In the genomic region with DNA sequence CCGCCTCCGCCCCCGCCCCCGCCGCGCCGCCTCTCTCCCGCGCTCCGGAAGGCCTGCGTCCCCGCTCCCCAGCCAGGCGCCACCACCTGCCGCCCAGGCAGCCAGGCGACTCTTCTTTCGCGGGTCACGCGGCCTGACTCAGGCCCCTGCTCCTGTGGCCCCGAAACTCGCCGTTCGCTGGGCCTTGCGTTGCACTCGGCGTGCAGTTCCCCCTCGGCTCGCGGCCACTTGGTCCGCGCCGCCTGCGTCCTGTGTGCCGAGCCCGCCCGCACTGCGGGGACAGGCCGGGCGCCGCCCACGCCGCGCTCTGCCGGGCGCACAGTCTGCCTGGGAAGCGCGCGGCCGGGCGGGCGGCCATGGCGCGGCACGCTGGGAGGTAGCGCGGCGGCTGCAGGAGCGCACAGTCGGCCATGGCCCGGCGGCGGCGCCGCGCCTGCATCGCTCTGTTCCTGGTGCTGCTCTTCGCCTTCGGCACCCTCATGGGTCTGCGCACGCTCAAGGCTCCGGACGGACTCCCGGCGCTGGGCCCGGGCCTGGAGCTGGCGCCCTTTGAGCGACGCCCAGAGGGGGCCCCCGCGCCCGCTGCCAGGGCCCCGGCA, we compare ENCODE assay signal across 8 cellular contexts. TPM values are rescaled to one million over a fixed set of nuclear protein-coding genes. Genes with fewer than 3 reads are reported as not detected.
DNase-seq lines count a peak whose midpoint lies in the region; ATAC-seq and TF ChIP-seq lines count a peak whose summit lies in the region.

A gene with protein sequence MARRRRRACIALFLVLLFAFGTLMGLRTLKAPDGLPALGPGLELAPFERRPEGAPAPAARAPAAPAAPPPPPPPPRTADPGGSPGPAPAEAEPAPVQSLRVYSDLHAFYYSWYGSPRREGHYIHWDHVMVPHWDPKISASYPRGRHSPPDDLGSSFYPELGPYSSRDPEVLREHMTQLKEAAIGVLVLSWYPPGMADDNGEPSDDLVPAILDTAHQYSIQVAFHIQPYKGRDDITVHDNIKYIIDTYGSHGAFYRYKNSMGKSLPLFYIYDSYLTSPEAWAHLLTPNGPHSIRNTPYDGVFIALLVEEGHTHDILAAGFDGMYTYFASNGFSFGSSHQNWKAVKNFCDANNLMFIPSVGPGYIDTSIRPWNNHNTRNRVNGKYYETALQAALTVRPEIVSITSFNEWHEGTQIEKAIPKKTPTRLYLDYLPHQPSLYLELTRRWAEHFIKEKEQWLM (plus strand): TSS at position 75 of the 599 bp plus-strand sequence. CDS start 336 bp downstream, at position 411.

- TF ChIP-seq POLR2A in GM19099 (IDR thresholded peaks at IDR 0.05; ENCODE audit: extremely low read depth, insufficient read length, low read depth), result peak; percentile 31
- TF ChIP-seq POLR2A in body of pancreas (IDR thresholded peaks at IDR 0.05), result peak in 1 of 3 donors; percentile 21
- TF ChIP-seq POLR2A in sigmoid colon (IDR thresholded peaks at IDR 0.05), result no peak

- peaks cover 10% of the 10 kb centered on the region for H3K4me1 Mint-ChIP-seq in CD8-positive, alpha-beta T cell (ENCODE audit: low read depth)

- no peak within 1 kb of the TSS for H3K27ac Mint-ChIP-seq in CD8-positive, alpha-beta T cell

- H3K4me1 ChIP-seq in CD8-positive, alpha-beta T cell (ENCODE audit: insufficient read depth, low read length), result peaks cover 10% of the 10 kb centered on the region
- H3K4me1 ChIP-seq in body of pancreas, result peaks cover 20% of the 10 kb centered on the region
- no peaks in the 10 kb centered on the region for H3K4me1 ChIP-seq in iPS-15b (ENCODE audit: control insufficient read depth, insufficient read depth, low read length)
- peaks cover 0 to 21% (median 20%) of the 10 kb centered on the region in 4 donors for H3K4me1 ChIP-seq in sigmoid colon

- H3K9me3 Mint-ChIP-seq in CD8-positive, alpha-beta T cell, result no peaks in the 10 kb centered on the region

- no peak within 1 kb of the TSS for H3K27ac ChIP-seq in CD8-positive, alpha-beta T cell (ENCODE audit: low read depth, low read length)
- H3K27ac ChIP-seq in body of pancreas (peak within 1 kb of the TSS in 1 of 4 donors; percentile 49), sigmoid colon (peak within 1 kb of the TSS in 1 of 4 donors; percentile 33)

- peak in 3 of 7 experiments; percentile 23 to 35 (median 26) for DNase-seq in CD8-positive, alpha-beta T cell
- DNase-seq in SK-N-DZ (ENCODE audit: low spot score) (peak; percentile 59), body of pancreas (peak; percentile 51 to 66 (median 56)), sigmoid colon (no peak), NCI-H2107 treated with DMSO at 0.1 percent for 48 hours (lab: John Stamatoyannopoulos, UW; ENCODE audit: unreplicated experiment) (no peak)

- no peak for TF ChIP-seq CTCF in CD8-positive, alpha-beta T cell (IDR thresholded peaks at IDR 0.05)
- peak in 1 of 7 experiments; percentile 6 for TF ChIP-seq CTCF in body of pancreas (IDR thresholded peaks at IDR 0.05)
- no peak for TF ChIP-seq CTCF in sigmoid colon (IDR thresholded peaks at IDR 0.05)

- 1% methylated on average over 64 of the region's 82 CpGs; no CpG with 5 or more reads in 1 of the 2 donors for WGBS in body of pancreas, 2 donors
- WGBS in sigmoid colon, 2 donors, result 0% methylated on average over 80 to 82 of the region's 82 CpGs

- no peak for TF ChIP-seq RAD21 in Ishikawa (IDR thresholded peaks at IDR 0.05; ENCODE audit: low read depth)

- no peaks in the 10 kb centered on the region for H3K36me3 ChIP-seq in CD8-positive, alpha-beta T cell (ENCODE audit: insufficient read depth, low read length)
- H3K36me3 ChIP-seq in body of pancreas (replicated peaks in 1 of 2; ENCODE audit: insufficient read depth in 1 of 2, low read depth in 2 of 2), result no peaks in the 10 kb centered on the region
- no peaks in the 10 kb centered on the region for H3K36me3 ChIP-seq in iPS-15b (ENCODE audit: control insufficient read depth, insufficient read depth, low read length)
- no peaks in the 10 kb centered on the region for H3K36me3 ChIP-seq in sigmoid colon

- intact Hi-C loops in CD8-positive, alpha-beta T cell (cut with DNase I, micrococcal nuclease), result loop anchor here in 1 of 2 experiments (1.0 kb wide), 1 partner anchor 14 kb away; a partner anchor contains a TSS
- intact Hi-C loops in body of pancreas (cut with DNase I), result loop anchor here (10.0 kb wide), 2 partner anchors 61 to 99 kb away; a partner anchor contains a TSS
- intact Hi-C loops in sigmoid colon (cut with DNase I), result no loop called here

- TF ChIP-seq EP300 in Ishikawa (IDR thresholded peaks at IDR 0.05; ENCODE audit: borderline replicate concordance), result no peak
- no peak for TF ChIP-seq EP300 in sigmoid colon (IDR thresholded peaks at IDR 0.05)

- H3K9me3 ChIP-seq in CD8-positive, alpha-beta T cell (ENCODE audit: low read length), result no peaks in the 10 kb centered on the region
- H3K9me3 ChIP-seq in body of pancreas (no peaks in the 10 kb centered on the region), iPS-15b (ENCODE audit: control insufficient read depth, insufficient read depth, low read length) (no peaks in the 10 kb centered on the region), sigmoid colon (no peaks in the 10 kb centered on the region)

- POLR2A ChIA-PET in CD8-positive, alpha-beta T cell (lab: Charles Lee), result no interaction called here

- CTCF ChIA-PET in CD8-positive, alpha-beta T cell (lab: Charles Lee), result no interaction called here

- peaks cover 6% of the 10 kb centered on the region for H3K36me3 Mint-ChIP-seq in CD8-positive, alpha-beta T cell

- peak; percentile 84 for ATAC-seq in CD8-positive, alpha-beta T cell
- ATAC-seq in body of pancreas, result peak; percentile 82

- H3K9ac ChIP-seq in iPS-15b (ENCODE audit: low read depth, low read length), result no peak within 1 kb of the TSS

- peak within 1 kb of the TSS; percentile 33 for H3K4me3 ChIP-seq in CD8-positive, alpha-beta T cell (ENCODE audit: low read depth, low read length)
- H3K4me3 ChIP-seq in body of pancreas (peak within 1 kb of the TSS; percentile 22 to 32), iPS-15b (ENCODE audit: low read depth, low read length) (peak within 1 kb of the TSS; percentile 66), sigmoid colon (peak within 1 kb of the TSS; percentile 40 to 60 (median 56))

- no peaks in the 10 kb centered on the region for H3K27me3 ChIP-seq in CD8-positive, alpha-beta T cell (ENCODE audit: insufficient read depth, low read length)
- H3K27me3 ChIP-seq in body of pancreas (no peaks in the 10 kb centered on the region), iPS-15b (ENCODE audit: control insufficient read depth, insufficient read depth, low read length) (peaks cover 39% of the 10 kb centered on the region), sigmoid colon (no peaks in the 10 kb centered on the region)

- H3K4me3 Mint-ChIP-seq in CD8-positive, alpha-beta T cell, result peak within 1 kb of the TSS; percentile 76

- peaks cover 28% of the 10 kb centered on the region for H3K27me3 Mint-ChIP-seq in CD8-positive, alpha-beta T cell (ENCODE audit: low read depth)

TF ChIP-seq in Ishikawa, 13 proteins besides CTCF, POLR2A, EP300 and RAD21:
- TF ChIP-seq EGR1 (IDR thresholded peaks at IDR 0.05), result peak; percentile 82
- no peak for TF ChIP-seq ZBTB7A (IDR thresholded peaks at IDR 0.05; ENCODE audit: low read depth)
- no peak for TF ChIP-seq CEBPB (IDR thresholded peaks at IDR 0.05)
- peak; percentile 74 for TF ChIP-seq YY1 (IDR thresholded peaks at IDR 0.05; ENCODE audit: low read depth)
- TF ChIP-seq, protein P1, sequence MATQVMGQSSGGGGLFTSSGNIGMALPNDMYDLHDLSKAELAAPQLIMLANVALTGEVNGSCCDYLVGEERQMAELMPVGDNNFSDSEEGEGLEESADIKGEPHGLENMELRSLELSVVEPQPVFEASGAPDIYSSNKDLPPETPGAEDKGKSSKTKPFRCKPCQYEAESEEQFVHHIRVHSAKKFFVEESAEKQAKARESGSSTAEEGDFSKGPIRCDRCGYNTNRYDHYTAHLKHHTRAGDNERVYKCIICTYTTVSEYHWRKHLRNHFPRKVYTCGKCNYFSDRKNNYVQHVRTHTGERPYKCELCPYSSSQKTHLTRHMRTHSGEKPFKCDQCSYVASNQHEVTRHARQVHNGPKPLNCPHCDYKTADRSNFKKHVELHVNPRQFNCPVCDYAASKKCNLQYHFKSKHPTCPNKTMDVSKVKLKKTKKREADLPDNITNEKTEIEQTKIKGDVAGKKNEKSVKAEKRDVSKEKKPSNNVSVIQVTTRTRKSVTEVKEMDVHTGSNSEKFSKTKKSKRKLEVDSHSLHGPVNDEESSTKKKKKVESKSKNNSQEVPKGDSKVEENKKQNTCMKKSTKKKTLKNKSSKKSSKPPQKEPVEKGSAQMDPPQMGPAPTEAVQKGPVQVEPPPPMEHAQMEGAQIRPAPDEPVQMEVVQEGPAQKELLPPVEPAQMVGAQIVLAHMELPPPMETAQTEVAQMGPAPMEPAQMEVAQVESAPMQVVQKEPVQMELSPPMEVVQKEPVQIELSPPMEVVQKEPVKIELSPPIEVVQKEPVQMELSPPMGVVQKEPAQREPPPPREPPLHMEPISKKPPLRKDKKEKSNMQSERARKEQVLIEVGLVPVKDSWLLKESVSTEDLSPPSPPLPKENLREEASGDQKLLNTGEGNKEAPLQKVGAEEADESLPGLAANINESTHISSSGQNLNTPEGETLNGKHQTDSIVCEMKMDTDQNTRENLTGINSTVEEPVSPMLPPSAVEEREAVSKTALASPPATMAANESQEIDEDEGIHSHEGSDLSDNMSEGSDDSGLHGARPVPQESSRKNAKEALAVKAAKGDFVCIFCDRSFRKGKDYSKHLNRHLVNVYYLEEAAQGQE (IDR thresholded peaks at IDR 0.05; ENCODE audit: low read depth), result peak; percentile 41; the same call in 1 of the 2 replicates
- TF ChIP-seq, protein P2, sequence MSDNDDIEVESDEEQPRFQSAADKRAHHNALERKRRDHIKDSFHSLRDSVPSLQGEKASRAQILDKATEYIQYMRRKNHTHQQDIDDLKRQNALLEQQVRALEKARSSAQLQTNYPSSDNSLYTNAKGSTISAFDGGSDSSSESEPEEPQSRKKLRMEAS (IDR thresholded peaks at IDR 0.05), result peak; percentile 65

RNA-seq across cellular contexts. Expression of the gene that starts here (rescaled TPM):
- under 1 TPM; 0.60 to 0.61 TPM for total RNA-seq in CD8-positive, alpha-beta T cell
- 46.5 and 47.0 TPM in 2 replicates for polyA plus RNA-seq in SK-N-DZ (2014; cell fraction: cytosol; rRNA removed)
- polyA plus RNA-seq in SK-N-DZ (2014; cell fraction: nucleus; rRNA removed), result 20.9 and 24.7 TPM in 2 replicates
- 1 to 10 TPM in 1 of 2 donors, under 1 TPM in 1; 0.99 to 6.2 TPM for total RNA-seq in body of pancreas
- total RNA-seq in sigmoid colon, result 1 to 10 TPM; 1.1 to 1.8 (median 1.4) TPM
- polyA plus RNA-seq in sigmoid colon, result 1 to 10 TPM in 2 of 3 donors, under 1 TPM in 1; 0.60 to 5.2 (median 1.2) TPM

Comparison
In these comparisons a context has a peak if more than half of its experiments do, and no peak if none do; other contexts are left out.
1. Peak in ATAC-seq and H3K4me3 ChIP-seq in CD8-positive, alpha-beta T cell; RNA of the gene not detected or under 1 TPM.
2. DNase-seq: peak in SK-N-DZ (single experiment) and body of pancreas (4 of 4); none in sigmoid colon (single experiment) and NCI-H2107 treated with DMSO at 0.1 percent for 48 hours (single experiment).
3. Peak in every context shown above with its lines, with median percentiles within 50 percentile points of each other: H3K4me3 ChIP-seq.